Comparison of ENCODE assay signal across 2 cellular contexts in genomic region chr6:33431880-33432541, GRCh38.
TF ChIP-seq lines count a peak whose summit lies in the region.

No MANE protein-coding gene starts in this region.

TF ChIP-seq in HEK293, 187 proteins besides CTCF, POLR2A, EP300 and RAD21:
- TF ChIP-seq PRDM10 (tag by site-specific recombination; IDR thresholded peaks at IDR 0.05), result peak; percentile 34; the same call in 1 of the 2 replicates
- no peak for TF ChIP-seq ZNF174 (tag by site-specific recombination; IDR thresholded peaks at IDR 0.05)
- no peak for TF ChIP-seq ZNF548 (tag by site-specific recombination; IDR thresholded peaks at IDR 0.05)
- no peak for TF ChIP-seq KLF9 (tag by site-specific recombination; IDR thresholded peaks at IDR 0.05; ENCODE audit: low read depth)
- TF ChIP-seq ZNF398 (tag by site-specific recombination; IDR thresholded peaks at IDR 0.05), result peak; percentile 52
- TF ChIP-seq PRDM1 (tag by site-specific recombination; IDR thresholded peaks at IDR 0.05), result peak; percentile 77
- TF ChIP-seq ZNF324 (tag by site-specific recombination; IDR thresholded peaks at IDR 0.05), result no peak
- peak; percentile 76 for TF ChIP-seq ZFHX2 (tag by site-specific recombination; conservative IDR thresholded peaks at IDR 0.05)
- peak; percentile 51; the same call in 1 of the 2 replicates for TF ChIP-seq EGR2 (tag by site-specific recombination; IDR thresholded peaks at IDR 0.05; ENCODE audit: low read depth)
- no peak for TF ChIP-seq TCF7L2 (IDR thresholded peaks at IDR 0.05; ENCODE audit: borderline replicate concordance, low read depth, low read length)
- TF ChIP-seq ZNF707 (tag by site-specific recombination; IDR thresholded peaks at IDR 0.05), result no peak
- no peak for TF ChIP-seq ZNF23 (tag by site-specific recombination; IDR thresholded peaks at IDR 0.05; ENCODE audit: borderline replicate concordance)
- TF ChIP-seq ZSCAN4 (tag by site-specific recombination; IDR thresholded peaks at IDR 0.05), result peak; percentile 41; the same call in 1 of the 2 replicates
- TF ChIP-seq BCL6B (tag by site-specific recombination; IDR thresholded peaks at IDR 0.05), result no peak
- TF ChIP-seq ZIC2 (tag by site-specific recombination; IDR thresholded peaks at IDR 0.05), result peak; percentile 19; the same call in 1 of the 2 replicates
TF ChIP-seq in HEK293: peak in this region for 7.

TF ChIP-seq in GM12878, 131 proteins besides CTCF, POLR2A, EP300 and RAD21:
- TF ChIP-seq ASH2L (IDR thresholded peaks at IDR 0.05; ENCODE audit: borderline replicate concordance, low read depth), result no peak
- TF ChIP-seq USF1 (IDR thresholded peaks at IDR 0.05; ENCODE audit: borderline replicate concordance, extremely low read length, insufficient read depth, low read depth, low read length), result no peak
- no peak for TF ChIP-seq E4F1 (IDR thresholded peaks at IDR 0.05; ENCODE audit: borderline replicate concordance, partially characterized antibody)
- TF ChIP-seq MEF2B (IDR thresholded peaks at IDR 0.05; ENCODE audit: partially characterized antibody, poor library complexity, severe bottlenecking), result peak; percentile 27
- TF ChIP-seq POLR2AphosphoS5 (IDR thresholded peaks at IDR 0.05; ENCODE audit: low read length), result no peak
- TF ChIP-seq IKZF2 (IDR thresholded peaks at IDR 0.05), result no peak
- no peak for TF ChIP-seq REST (IDR thresholded peaks at IDR 0.05; ENCODE audit: low read depth, low read length)
- TF ChIP-seq ELK1 (IDR thresholded peaks at IDR 0.05; ENCODE audit: low read depth, low read length), result no peak
- TF ChIP-seq IKZF1 (conservative IDR thresholded peaks at IDR 0.05), result no peak
- 0 out of 2 replicates have a peak, but pooled peaks have one; percentile 29 for TF ChIP-seq EED (IDR thresholded peaks at IDR 0.05; ENCODE audit: low read depth)
